ENCODE assay signal across 15 cellular contexts in the genomic region with DNA sequence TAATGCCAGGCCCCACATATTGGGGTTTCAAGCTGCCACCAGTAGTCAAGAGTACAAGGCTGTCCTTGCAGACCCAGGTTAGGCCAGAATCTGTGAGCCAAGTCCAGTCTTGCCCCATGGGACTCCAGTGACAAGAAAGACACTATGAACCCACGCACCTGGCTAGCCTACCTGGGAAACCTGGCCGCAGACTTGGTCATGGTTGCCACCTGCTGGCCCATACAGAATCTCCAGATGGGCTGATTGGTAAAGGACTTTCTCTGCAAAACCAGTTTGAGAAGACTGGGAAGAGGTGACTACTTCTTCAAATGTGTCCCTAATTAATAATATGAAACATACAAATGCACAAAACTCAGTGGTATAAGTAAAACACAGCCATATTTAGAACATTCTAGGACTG.
DNase-seq lines count a peak whose midpoint lies in the region; ATAC-seq and TF ChIP-seq lines count a peak whose summit lies in the region.
"Had no signal": no experiment of that assay in that cellular context is flagged by ENCODE, and none has a peak within 500 bp of the region (broad histone marks: within the 10 kb centered on the region; RNA-seq: fewer than 3 reads in every experiment).

No MANE protein-coding gene starts in this region.

- no peaks in the 10 kb centered on the region for H3K4me1 Mint-ChIP-seq in effector memory CD8-positive, alpha-beta T cell (ENCODE audit: low read depth in 2 of 2)
- H3K4me1 Mint-ChIP-seq in CD14-positive monocyte, result no peaks in the 10 kb centered on the region
- H3K4me1 Mint-ChIP-seq: activated naive CD8-positive, alpha-beta T cell treated with anti-CD3 and anti-CD28 coated beads, Interleukin-2, amount 10 ng/mL, durations not matched to agents 7 days and 5 days; naive thymus-derived CD4-positive, alpha-beta T cell; stimulated activated effector memory CD8-positive, alpha-beta T cell treated with anti-CD3 and anti-CD28 coated beads, Interleukin-12 subunit alpha, Interleukin-12 subunit beta, amount 100 ng/mL, for 72 hours had no signal

- intact Hi-C loops in OCI-LY7 (cut with micrococcal nuclease; ENCODE audit: unreplicated experiment) (no loop called here), thyroid gland (cut with DNase I) (no loop called here), CD14-positive monocyte (cut with micrococcal nuclease) (no loop called here)

- no TSS peak for BruUV-seq in OCI-LY7 (replicated peaks; lab: Mats Ljungman, UMichigan)

- WGBS in thyroid gland, 2 donors, result 51 to 92% methylated on average over 2 of the region's 2 CpGs

- H3K27ac ChIP-seq in OCI-LY7 (ENCODE audit: low read depth, low read length, poor library complexity, severe bottlenecking) (no peak overlapping the region), thyroid gland (no peak overlapping the region)
- H3K27ac ChIP-seq: coronary artery had no signal

- CTCF ChIA-PET in OCI-LY7 (lab: Charles Lee; ENCODE audit: unreplicated experiment), result no interaction called here

- DNase-seq in SHP77 (lab: John Stamatoyannopoulos, UW), result peak; percentile 2 to 10
- DNase-seq in SHP77 treated with DMSO at 0.1 percent for 48 hours (lab: John Stamatoyannopoulos, UW), result no peak
- DNase-seq in OCI-LY7 (ENCODE audit: low spot score), result peak; percentile 0
- peak; percentile 25 for DNase-seq in iPS DF 4.7 (ENCODE audit: extremely low read depth, low spot score)
- DNase-seq in thyroid gland, result peak; percentile 30 to 45
- DNase-seq in effector memory CD8-positive, alpha-beta T cell, result no peak
- no peak for DNase-seq in MV-4-11 (lab: John Stamatoyannopoulos, UW)
- no peak for DNase-seq in CD14-positive monocyte (ENCODE audit: low spot score)
- DNase-seq: activated naive CD8-positive, alpha-beta T cell treated with anti-CD3 and anti-CD28 coated beads, Interleukin-2, amount 10 ng/mL, durations not matched to agents 7 days and 5 days; DMS153; naive thymus-derived CD4-positive, alpha-beta T cell; NCI-H2029 treated with DMSO at 0.1 percent for 48 hours had no signal

- no peaks in the 10 kb centered on the region for H3K36me3 Mint-ChIP-seq in effector memory CD8-positive, alpha-beta T cell (ENCODE audit: insufficient read depth)
- H3K36me3 Mint-ChIP-seq in CD14-positive monocyte, result no peaks in the 10 kb centered on the region
- H3K36me3 Mint-ChIP-seq: activated naive CD8-positive, alpha-beta T cell treated with anti-CD3 and anti-CD28 coated beads, Interleukin-2, amount 10 ng/mL, durations not matched to agents 7 days and 5 days; naive thymus-derived CD4-positive, alpha-beta T cell; stimulated activated effector memory CD8-positive, alpha-beta T cell treated with anti-CD3 and anti-CD28 coated beads, Interleukin-12 subunit alpha, Interleukin-12 subunit beta, amount 100 ng/mL, for 72 hours had no signal

- H3K4me1 ChIP-seq in OCI-LY7 (ENCODE audit: insufficient read depth, low read length, poor library complexity, severe bottlenecking) (no peaks in the 10 kb centered on the region), thyroid gland (no peaks in the 10 kb centered on the region)

- TF ChIP-seq CTCF in OCI-LY7 (conservative IDR thresholded peaks at IDR 0.05; ENCODE audit: low read length) (peak; percentile 35), thyroid gland (IDR thresholded peaks at IDR 0.05) (peak in 3 of 6 experiments; percentile 30 to 40 (median 36)), CD14-positive monocyte (IDR thresholded peaks at IDR 0.05) (no peak)

- no peak for ATAC-seq in effector memory CD8-positive, alpha-beta T cell (replicated peaks)
- ATAC-seq: K562; naive thymus-derived CD4-positive, alpha-beta T cell; stimulated activated effector memory CD8-positive, alpha-beta T cell treated with anti-CD3 and anti-CD28 coated beads, Interleukin-12 subunit alpha, Interleukin-12 subunit beta, amount 100 ng/mL, for 72 hours had no signal

- H3K9me2 ChIP-seq in OCI-LY7 (ENCODE audit: insufficient read depth, low read length), result no peaks in the 10 kb centered on the region

- H2AFZ ChIP-seq in OCI-LY7 (ENCODE audit: low read length), result no peak overlapping the region

- H4K20me1 ChIP-seq in OCI-LY7 (ENCODE audit: insufficient read depth, low read length), result no peaks in the 10 kb centered on the region

- no peaks in the 10 kb centered on the region for H3K79me2 ChIP-seq in OCI-LY7 (ENCODE audit: insufficient read depth, low read depth, low read length)

- no peaks in the 10 kb centered on the region for H3K27me3 ChIP-seq in thyroid gland

- H3K9me3 ChIP-seq in OCI-LY7 (ENCODE audit: low read length) (no peaks in the 10 kb centered on the region), thyroid gland (no peaks in the 10 kb centered on the region)

- POLR2A ChIA-PET in OCI-LY7 (lab: Charles Lee), result interaction anchor here (0.7 kb wide), 1 partner anchor 1048 kb away, joined by 3 read pairs; no protein-coding TSS in a partner anchor

- no peak for TF ChIP-seq POLR2A in thyroid gland (IDR thresholded peaks at IDR 0.05)

- no peaks in the 10 kb centered on the region for H3K36me3 ChIP-seq in OCI-LY7 (ENCODE audit: insufficient read depth, low read length)
- H3K36me3 ChIP-seq in thyroid gland, result no peaks in the 10 kb centered on the region

- H3K4me2 ChIP-seq in OCI-LY7 (ENCODE audit: low read length), result no peak overlapping the region

- H3K27ac Mint-ChIP-seq in effector memory CD8-positive, alpha-beta T cell, result no peak overlapping the region
- no peak overlapping the region for H3K27ac Mint-ChIP-seq in CD14-positive monocyte
- H3K27ac Mint-ChIP-seq: activated naive CD8-positive, alpha-beta T cell treated with anti-CD3 and anti-CD28 coated beads, Interleukin-2, amount 10 ng/mL, durations not matched to agents 7 days and 5 days; naive thymus-derived CD4-positive, alpha-beta T cell; stimulated activated effector memory CD8-positive, alpha-beta T cell treated with anti-CD3 and anti-CD28 coated beads, Interleukin-12 subunit alpha, Interleukin-12 subunit beta, amount 100 ng/mL, for 72 hours had no signal

- H3K4me3 Mint-ChIP-seq in effector memory CD8-positive, alpha-beta T cell, result no peak overlapping the region
- H3K4me3 Mint-ChIP-seq in CD14-positive monocyte, result no peak overlapping the region
- H3K4me3 Mint-ChIP-seq: activated naive CD8-positive, alpha-beta T cell treated with anti-CD3 and anti-CD28 coated beads, Interleukin-2, amount 10 ng/mL, durations not matched to agents 7 days and 5 days; naive thymus-derived CD4-positive, alpha-beta T cell; stimulated activated effector memory CD8-positive, alpha-beta T cell treated with anti-CD3 and anti-CD28 coated beads, Interleukin-12 subunit alpha, Interleukin-12 subunit beta, amount 100 ng/mL, for 72 hours had no signal

- no peak overlapping the region for H3K4me3 ChIP-seq in OCI-LY7 (ENCODE audit: low read depth, low read length, poor library complexity, severe bottlenecking)
- no peak overlapping the region for H3K4me3 ChIP-seq in thyroid gland (replicated peaks in 1 of 3)
- H3K4me3 ChIP-seq: coronary artery, K562 had no signal

- H3K9me3 Mint-ChIP-seq in effector memory CD8-positive, alpha-beta T cell, result peaks cover 6 to 23% of the 10 kb centered on the region in 2 donors
- peaks cover 0 to 6% (median 2%) of the 10 kb centered on the region in 7 donors for H3K9me3 Mint-ChIP-seq in CD14-positive monocyte

- H3K27me3 Mint-ChIP-seq in effector memory CD8-positive, alpha-beta T cell, result no peaks in the 10 kb centered on the region
- H3K27me3 Mint-ChIP-seq in CD14-positive monocyte (ENCODE audit: low read depth in 3 of 3), result no peaks in the 10 kb centered on the region
- H3K27me3 Mint-ChIP-seq: activated naive CD8-positive, alpha-beta T cell treated with anti-CD3 and anti-CD28 coated beads, Interleukin-2, amount 10 ng/mL, durations not matched to agents 7 days and 5 days; naive thymus-derived CD4-positive, alpha-beta T cell had no signal

Comparison
In these comparisons a context has a peak if more than half of its experiments do, and no peak if none do; other contexts are left out.
1. DNase-seq: peak in SHP77 (2 of 2), OCI-LY7 (single experiment), iPS DF 4.7 (single experiment) and thyroid gland (2 of 2); none in SHP77 treated with DMSO at 0.1 percent for 48 hours (single experiment), effector memory CD8-positive, alpha-beta T cell (0 of 3), MV-4-11 (single experiment) and CD14-positive monocyte (single experiment).